ENCODE assay signal across 21 cellular contexts in genomic region chr2:120985997-120986651, GRCh38.
DNase-seq lines count a peak whose midpoint lies in the region; ATAC-seq, FAIRE-seq and TF ChIP-seq lines count a peak whose summit lies in the region.
"Had no signal": no experiment of that assay in that cellular context is flagged by ENCODE, and none has a peak within 500 bp of the region (broad histone marks: within the 10 kb centered on the region; RNA-seq: fewer than 3 reads in every experiment).

No MANE protein-coding gene starts in this region.

- TF ChIP-seq CTCF in natural killer cell (IDR thresholded peaks at IDR 0.05) (no peak), glutamatergic neuron (IDR thresholded peaks at IDR 0.05; ENCODE audit: partially characterized antibody, unreplicated experiment) (no peak), kidney (IDR thresholded peaks at IDR 0.05; ENCODE audit: borderline replicate concordance, extremely low read depth, insufficient read depth) (no peak)

- H3K36me3 ChIP-seq in kidney (ENCODE audit: control insufficient read depth in 1 of 2, insufficient read depth in 2 of 2, low read length in 2 of 2): no peaks in the 10 kb centered on the region

- H3K4me1 Mint-ChIP-seq in natural killer cell (no peaks in the 10 kb centered on the region), glutamatergic neuron (ENCODE audit: low read depth, unreplicated experiment) (peaks cover 5% of the 10 kb centered on the region)
- no peaks in the 10 kb centered on the region for H3K4me1 Mint-ChIP-seq in natural killer cell treated with Interleukin-12 subunit alpha and Interleukin-12 subunit beta and Interleukin-15 and Interleukin-18, amount 100 ng/mL, for 72 hours (ENCODE audit: low read depth in 2 of 2)
- H3K4me1 Mint-ChIP-seq: B cell had no signal

- no peak for ATAC-seq in natural killer cell
- ATAC-seq in natural killer cell treated with Interleukin-12 subunit alpha and Interleukin-12 subunit beta and Interleukin-15 and Interleukin-18, amount 100 ng/mL, for 72 hours: no peak
- no peak for ATAC-seq in HG03097 (IDR thresholded peaks at IDR 0.05; ENCODE audit: low FRiP score, unreplicated experiment)
- ATAC-seq: K562 had no signal

- no peaks in the 10 kb centered on the region for H3K9me3 ChIP-seq in kidney (ENCODE audit: control insufficient read depth in 1 of 2, low read length in 2 of 2)
- H3K9me3 ChIP-seq: SJSA1 had no signal

- H3K27me3 Mint-ChIP-seq in natural killer cell (ENCODE audit: low read depth in 2 of 2) (no peaks in the 10 kb centered on the region), glutamatergic neuron (ENCODE audit: unreplicated experiment) (peaks cover 8% of the 10 kb centered on the region)
- H3K27me3 Mint-ChIP-seq in natural killer cell treated with Interleukin-12 subunit alpha and Interleukin-12 subunit beta and Interleukin-15 and Interleukin-18, amount 100 ng/mL, for 72 hours: peaks cover 0 to 2% of the 10 kb centered on the region in 2 donors
- H3K27me3 Mint-ChIP-seq: B cell had no signal

- H3K9ac ChIP-seq in kidney (ENCODE audit: low read length in 2 of 2): no peak overlapping the region

- no peak overlapping the region for H3K4me3 ChIP-seq in kidney (ENCODE audit: low read length in 2 of 2)
- H3K4me3 ChIP-seq: K562, SJSA1 had no signal

- peak; percentile 72 for FAIRE-seq in urothelium cell line (lab: Jason Lieb, UNC)
- FAIRE-seq in kidney (lab: Jason Lieb, UNC): no peak
- FAIRE-seq: H54, K562, RCC 7860 had no signal

- H3K4me3 Mint-ChIP-seq in natural killer cell: no peak overlapping the region
- no peak overlapping the region for H3K4me3 Mint-ChIP-seq in natural killer cell treated with Interleukin-12 subunit alpha and Interleukin-12 subunit beta and Interleukin-15 and Interleukin-18, amount 100 ng/mL, for 72 hours
- H3K4me3 Mint-ChIP-seq in glutamatergic neuron (ENCODE audit: unreplicated experiment): no peak overlapping the region
- H3K4me3 Mint-ChIP-seq: B cell had no signal

- intact Hi-C loops in natural killer cell (cut with micrococcal nuclease) (no loop called here), posterior vena cava (cut with DNase I) (no loop called here), kidney (cut with DNase I) (no loop called here)

- H3K27ac ChIP-seq in kidney (ENCODE audit: low read depth in 2 of 2, low read length in 2 of 2): no peak overlapping the region
- H3K27ac ChIP-seq: C4-2B, SJSA1 had no signal

- H3K36me3 Mint-ChIP-seq in natural killer cell: no peaks in the 10 kb centered on the region
- no peaks in the 10 kb centered on the region for H3K36me3 Mint-ChIP-seq in natural killer cell treated with Interleukin-12 subunit alpha and Interleukin-12 subunit beta and Interleukin-15 and Interleukin-18, amount 100 ng/mL, for 72 hours
- no peaks in the 10 kb centered on the region for H3K36me3 Mint-ChIP-seq in glutamatergic neuron (ENCODE audit: unreplicated experiment)

- H3K9me3 Mint-ChIP-seq in natural killer cell (no peaks in the 10 kb centered on the region), glutamatergic neuron (ENCODE audit: unreplicated experiment) (peaks cover 2% of the 10 kb centered on the region)
- no peaks in the 10 kb centered on the region for H3K9me3 Mint-ChIP-seq in natural killer cell treated with Interleukin-12 subunit alpha and Interleukin-12 subunit beta and Interleukin-15 and Interleukin-18, amount 100 ng/mL, for 72 hours

- no peaks in the 10 kb centered on the region for H3K4me1 ChIP-seq in kidney (ENCODE audit: control insufficient read depth in 1 of 2, insufficient read depth in 1 of 2, low read depth in 1 of 2, low read length in 2 of 2)
- H3K4me1 ChIP-seq: SJSA1 had no signal

- DNase-seq in natural killer cell (peak; percentile 13), glutamatergic neuron (peak; percentile 10), posterior vena cava (ENCODE audit: low spot score) (peak; percentile 76), urothelium cell line (ENCODE audit: low spot score) (no peak), kidney (no peak), HK-2 (ENCODE audit: unreplicated experiment) (no peak)
- DNase-seq in natural killer cell treated with Interleukin-12 subunit alpha and Interleukin-12 subunit beta and Interleukin-15 and Interleukin-18, amount 100 ng/mL, for 72 hours (ENCODE audit: low spot score): no peak
- DNase-seq: Calu3, DND-41, MM.1S, NCI-H2029, NCI-H446, NCI-H524 treated with DMSO at 0.1 percent for 48 hours, NCI-H774 had no signal

- H3K27ac Mint-ChIP-seq in natural killer cell (no peak overlapping the region), glutamatergic neuron (ENCODE audit: unreplicated experiment) (no peak overlapping the region)
- no peak overlapping the region for H3K27ac Mint-ChIP-seq in natural killer cell treated with Interleukin-12 subunit alpha and Interleukin-12 subunit beta and Interleukin-15 and Interleukin-18, amount 100 ng/mL, for 72 hours
- H3K27ac Mint-ChIP-seq: B cell had no signal

Comparison
In these comparisons a context has a peak if more than half of its experiments do, and no peak if none do; other contexts are left out.
1. DNase-seq: peak in natural killer cell (single experiment), glutamatergic neuron (single experiment) and posterior vena cava (single experiment); none in natural killer cell treated with Interleukin-12 subunit alpha and Interleukin-12 subunit beta and Interleukin-15 and Interleukin-18, amount 100 ng/mL, for 72 hours (single experiment), urothelium cell line (single experiment), kidney (single experiment) and HK-2 (single experiment).